ENCODE assay signal across 1 cellular context in the genomic region with DNA sequence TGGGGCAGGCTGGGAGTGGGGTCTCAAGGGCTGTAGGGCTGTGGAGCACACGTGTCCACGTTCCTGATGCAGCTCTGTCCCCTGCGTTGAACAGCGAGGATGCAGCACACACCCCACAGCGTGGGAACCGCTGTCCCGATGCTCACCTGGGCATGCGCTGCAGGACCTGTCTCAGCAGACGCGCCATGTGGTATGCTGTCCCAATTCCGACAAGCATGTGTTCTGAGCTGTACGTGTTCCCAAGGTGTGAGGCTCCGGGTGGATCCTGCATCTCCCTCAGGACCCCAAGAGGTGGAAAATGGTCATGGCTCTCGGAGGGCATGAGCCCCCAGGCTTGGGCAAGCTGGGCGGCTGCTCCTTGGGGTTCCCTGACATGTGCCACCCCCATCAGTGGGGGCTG.
TF ChIP-seq lines count a peak whose summit lies in the region.

No MANE protein-coding gene starts in this region.

TF ChIP-seq in H1, 55 proteins besides CTCF, POLR2A, EP300 and RAD21 (continued from another document):
- no peak for TF ChIP-seq SIN3A (conservative IDR thresholded peaks at IDR 0.05 in 1 of 2, IDR thresholded peaks at IDR 0.05 in 1 of 2; ENCODE audit: low read depth in 1 of 2, low read length in 2 of 2)
- TF ChIP-seq HDAC2 (IDR thresholded peaks at IDR 0.05; ENCODE audit: borderline replicate concordance in 1 of 2, low read depth in 2 of 2, low read length in 2 of 2) = no peak
- no peak for TF ChIP-seq SAP30 (IDR thresholded peaks at IDR 0.05; ENCODE audit: insufficient read depth, insufficient replicate concordance, low read length)
- no peak for TF ChIP-seq FOSL1 (IDR thresholded peaks at IDR 0.05; ENCODE audit: insufficient read depth, low read depth, low read length)
- TF ChIP-seq JUN (IDR thresholded peaks at IDR 0.05; ENCODE audit: low read depth, low read length) = no peak
- no peak for TF ChIP-seq HDAC6 (IDR thresholded peaks at IDR 0.05; ENCODE audit: low read depth, low read length)
- no peak for TF ChIP-seq CBX8 (IDR thresholded peaks at IDR 0.05; ENCODE audit: borderline replicate concordance, low read depth, low read length)
TF ChIP-seq in H1: peak in this region for 0.
